Comparison of ENCODE assay signal across 19 cellular contexts in genomic region chr5:137234973-137235943, GRCh38.
DNase-seq lines count a peak whose midpoint lies in the region; ATAC-seq, FAIRE-seq and TF ChIP-seq lines count a peak whose summit lies in the region.
"Had no signal": no experiment of that assay in that cellular context is flagged by ENCODE, and none has a peak within 500 bp of the region (broad histone marks: within the 10 kb centered on the region; RNA-seq: fewer than 3 reads in every experiment).

No MANE protein-coding gene starts in this region.

- H3K27me3 Mint-ChIP-seq in neural crest cell (ENCODE audit: low read depth) = no peaks in the 10 kb centered on the region
- H3K27me3 Mint-ChIP-seq: activated CD4-positive, alpha-beta T cell treated with anti-CD3 and anti-CD28 coated beads, Interleukin-2, amount 10 ng/mL, durations not matched to agents 7 days and 5 days had no signal

- peak; percentile 64 for ATAC-seq in GM18873 (IDR thresholded peaks at IDR 0.05; ENCODE audit: low FRiP score, unreplicated experiment)
- peak; percentile 42 for ATAC-seq in HG02981 (IDR thresholded peaks at IDR 0.05; ENCODE audit: unreplicated experiment)
- no peak for ATAC-seq in HG03139 (IDR thresholded peaks at IDR 0.05; ENCODE audit: unreplicated experiment)
- ATAC-seq: lower lobe of right lung, natural killer cell, psoas muscle had no signal

- H3K36me3 Mint-ChIP-seq in neural crest cell (ENCODE audit: low read depth) = no peaks in the 10 kb centered on the region
- H3K36me3 Mint-ChIP-seq: activated naive CD4-positive, alpha-beta T cell treated with anti-CD3 and anti-CD28 coated beads, Interleukin-2, amount 50 U/mL, for 72 hours; natural killer cell had no signal

- TF ChIP-seq CTCF in neural crest cell (conservative IDR thresholded peaks at IDR 0.05) = peak; percentile 13

- DNase-seq in RPMI7951 (ENCODE audit: low read depth) (peak; percentile 59), neural crest cell (ENCODE audit: low read depth, low spot score) (no peak), cortex of kidney (lab: John Stamatoyannopoulos, UW) (no peak), H54 (ENCODE audit: insufficient read length, low spot score) (no peak)
- DNase-seq: activated CD4-positive, alpha-beta T cell treated with anti-CD3 and anti-CD28 coated beads, Interleukin-2, amount 10 ng/mL, durations not matched to agents 7 days and 5 days; activated T-cell treated with anti-CD3 and anti-CD28 coated beads, Interleukin-2, amount 50 U/mL, for 1 hour; BE2C; DMS 273 treated with DMSO at 0.1 percent for 48 hours; effector CD8-positive, alpha-beta T cell; GOT3; lower lobe of right lung; natural killer cell; NCI-H187; psoas muscle; stomach had no signal

- H3K4me3 Mint-ChIP-seq in neural crest cell = no peak overlapping the region
- H3K4me3 Mint-ChIP-seq: activated CD4-positive, alpha-beta T cell treated with anti-CD3 and anti-CD28 coated beads, Interleukin-2, amount 10 ng/mL, durations not matched to agents 7 days and 5 days; natural killer cell had no signal

- H3K4me1 Mint-ChIP-seq in neural crest cell = no peaks in the 10 kb centered on the region
- H3K4me1 Mint-ChIP-seq: activated CD4-positive, alpha-beta T cell treated with anti-CD3 and anti-CD28 coated beads, Interleukin-2, amount 10 ng/mL, durations not matched to agents 7 days and 5 days; natural killer cell had no signal

- no peak for TF ChIP-seq POLR2A in H54 (IDR thresholded peaks at IDR 0.05; ENCODE audit: low read depth, low read length)

- H3K27ac Mint-ChIP-seq in neural crest cell (ENCODE audit: unreplicated experiment) = no peak overlapping the region
- H3K27ac Mint-ChIP-seq: activated CD4-positive, alpha-beta T cell treated with anti-CD3 and anti-CD28 coated beads, Interleukin-2, amount 10 ng/mL, durations not matched to agents 7 days and 5 days; activated naive CD4-positive, alpha-beta T cell treated with anti-CD3 and anti-CD28 coated beads, Interleukin-2, amount 50 U/mL, for 72 hours; natural killer cell had no signal

- no peak for FAIRE-seq in H54 (lab: Jason Lieb, UNC)

- peaks cover 4% of the 10 kb centered on the region for H3K9me3 Mint-ChIP-seq in neural crest cell
- H3K9me3 Mint-ChIP-seq: activated CD4-positive, alpha-beta T cell treated with anti-CD3 and anti-CD28 coated beads, Interleukin-2, amount 10 ng/mL, durations not matched to agents 7 days and 5 days; activated naive CD4-positive, alpha-beta T cell treated with anti-CD3 and anti-CD28 coated beads, Interleukin-2, amount 50 U/mL, for 72 hours had no signal
